33 cellular contexts compared by ENCODE assay signal in the genomic region with DNA sequence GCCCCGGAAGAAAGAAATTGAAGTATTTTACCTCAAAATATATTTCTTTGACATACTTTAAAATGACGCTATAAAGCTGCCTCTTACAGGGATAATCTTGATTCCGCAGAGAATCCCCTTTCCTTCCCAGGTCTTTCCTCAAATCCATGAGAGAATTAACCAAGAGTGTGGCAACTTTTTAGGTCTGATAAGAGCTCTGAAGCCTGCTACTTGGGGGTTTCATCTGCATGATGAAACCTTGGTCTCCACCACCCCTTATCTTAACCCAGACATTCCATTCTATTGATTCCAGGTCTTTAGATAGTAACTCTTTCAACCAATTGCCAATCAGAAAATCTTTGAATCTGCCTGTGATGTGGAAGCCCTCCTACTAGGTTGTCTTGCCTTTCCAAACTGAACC.
"Had no signal": no experiment of that assay in that cellular context is flagged by ENCODE, and none has a peak within 500 bp of the region (broad histone marks: within the 10 kb centered on the region; RNA-seq: fewer than 3 reads in every experiment).

No MANE protein-coding gene starts in this region.

- H3K9me3 Mint-ChIP-seq: activated B cell treated with CpG ODN at 0.5 μM for 24 hours; activated CD8-positive, alpha-beta T cell treated with anti-CD3 and anti-CD28 coated beads for 36 hours; activated naive CD4-positive, alpha-beta T cell treated with anti-CD3 and anti-CD28 coated beads for 36 hours; activated naive CD4-positive, alpha-beta T cell treated with anti-CD3 and anti-CD28 coated beads, Interleukin-2, amount 50 U/mL, for 24 hours; activated naive CD8-positive, alpha-beta T cell treated with anti-CD3 and anti-CD28 coated beads for 36 hours; activated naive CD8-positive, alpha-beta T cell treated with anti-CD3 and anti-CD28 coated beads, Interleukin-2, amount 50 U/mL, for 24 hours; activated T-cell treated with anti-CD3 and anti-CD28 coated beads, Interleukin-2, amount 50 U/mL, for 4 hours; activated T-helper 17 cell treated with anti-CD3 and anti-CD28 coated beads, Interleukin-2, amount 50 U/mL, for 72 hours; T-helper 2 cell treated with Interferon-gamma antibody and Interleukin-4, amounts not matched to agents 5 μg/mL and 100 μg/mL, for 36 hours had no signal

- H3K4me3 Mint-ChIP-seq: activated B cell treated with CpG ODN at 0.5 μM for 24 hours; activated CD8-positive, alpha-beta T cell treated with anti-CD3 and anti-CD28 coated beads for 36 hours; activated naive CD4-positive, alpha-beta T cell treated with anti-CD3 and anti-CD28 coated beads for 36 hours; activated naive CD4-positive, alpha-beta T cell treated with anti-CD3 and anti-CD28 coated beads, Interleukin-2, amount 50 U/mL, for 24 hours; activated naive CD8-positive, alpha-beta T cell treated with anti-CD3 and anti-CD28 coated beads for 36 hours; activated naive CD8-positive, alpha-beta T cell treated with anti-CD3 and anti-CD28 coated beads, Interleukin-2, amount 50 U/mL, for 24 hours; activated T-cell treated with anti-CD3 and anti-CD28 coated beads, Interleukin-2, amount 50 U/mL, for 4 hours; activated T-helper 17 cell treated with anti-CD3 and anti-CD28 coated beads, Interleukin-2, amount 50 U/mL, for 72 hours; brain; T-helper 17 cell; T-helper 2 cell treated with Interferon-gamma antibody and Interleukin-4, amounts not matched to agents 5 μg/mL and 100 μg/mL, for 36 hours had no signal

- H3K27me3 Mint-ChIP-seq: activated naive CD8-positive, alpha-beta T cell treated with anti-CD3 and anti-CD28 coated beads for 36 hours; activated T-helper 17 cell treated with anti-CD3 and anti-CD28 coated beads, Interleukin-2, amount 50 U/mL, for 72 hours had no signal

- H3K27ac ChIP-seq: adrenal gland, ascending aorta, breast epithelium, cardiac muscle cell, colonic mucosa, epithelial cell of prostate, esophagus squamous epithelium, gastroesophageal sphincter, heart right ventricle, WERI-Rb-1 had no signal

- H3K9me3 ChIP-seq: adrenal gland, ascending aorta, breast epithelium, colonic mucosa, esophagus squamous epithelium, gastroesophageal sphincter had no signal

- H3K36me3 Mint-ChIP-seq: activated naive CD4-positive, alpha-beta T cell treated with anti-CD3 and anti-CD28 coated beads, Interleukin-2, amount 50 U/mL, for 24 hours; activated naive CD8-positive, alpha-beta T cell treated with anti-CD3 and anti-CD28 coated beads for 36 hours; brain had no signal

- H3K4me1 ChIP-seq: adrenal gland, ascending aorta, breast epithelium, colonic mucosa, esophagus squamous epithelium, gastroesophageal sphincter, heart right ventricle had no signal

- H3K4me1 Mint-ChIP-seq: activated B cell treated with CpG ODN at 0.5 μM for 24 hours; activated naive CD4-positive, alpha-beta T cell treated with anti-CD3 and anti-CD28 coated beads, Interleukin-2, amount 50 U/mL, for 24 hours; activated naive CD8-positive, alpha-beta T cell treated with anti-CD3 and anti-CD28 coated beads for 36 hours; activated naive CD8-positive, alpha-beta T cell treated with anti-CD3 and anti-CD28 coated beads, Interleukin-2, amount 50 U/mL, for 24 hours; activated T-helper 17 cell treated with anti-CD3 and anti-CD28 coated beads, Interleukin-2, amount 50 U/mL, for 72 hours; brain; T-helper 17 cell had no signal

- H3K27me3 ChIP-seq: adrenal gland, ascending aorta, breast epithelium, cardiac muscle cell, colonic mucosa, esophagus squamous epithelium had no signal

- ATAC-seq: activated CD4-positive, CD25-positive, alpha-beta regulatory T cell treated with anti-CD3 and anti-CD28 coated beads, Interleukin-2, amount 50 U/mL, for 24 hours; activated CD8-positive, alpha-beta T cell treated with anti-CD3 and anti-CD28 coated beads for 36 hours; activated naive CD8-positive, alpha-beta T cell treated with anti-CD3 and anti-CD28 coated beads, Interleukin-2, amount 50 U/mL, for 24 hours; activated T-cell treated with anti-CD3 and anti-CD28 coated beads, Interleukin-2, amount 50 U/mL, for 4 hours; activated T-helper 17 cell treated with anti-CD3 and anti-CD28 coated beads, Interleukin-2, amount 50 U/mL, for 72 hours; gastroesophageal sphincter; heart right ventricle; T-helper 17 cell had no signal

- H3K4me3 ChIP-seq: adrenal gland, ascending aorta, breast epithelium, cardiac muscle cell, colonic mucosa, esophagus squamous epithelium, gastroesophageal sphincter, heart right ventricle had no signal

- H3K27ac Mint-ChIP-seq: activated B cell treated with CpG ODN at 0.5 μM for 24 hours; activated CD8-positive, alpha-beta T cell treated with anti-CD3 and anti-CD28 coated beads for 36 hours; activated naive CD4-positive, alpha-beta T cell treated with anti-CD3 and anti-CD28 coated beads for 36 hours; activated naive CD4-positive, alpha-beta T cell treated with anti-CD3 and anti-CD28 coated beads, Interleukin-2, amount 50 U/mL, for 24 hours; activated naive CD8-positive, alpha-beta T cell treated with anti-CD3 and anti-CD28 coated beads for 36 hours; activated naive CD8-positive, alpha-beta T cell treated with anti-CD3 and anti-CD28 coated beads, Interleukin-2, amount 50 U/mL, for 24 hours; activated T-helper 17 cell treated with anti-CD3 and anti-CD28 coated beads, Interleukin-2, amount 50 U/mL, for 72 hours; brain; T-helper 17 cell; T-helper 2 cell treated with Interferon-gamma antibody and Interleukin-4, amounts not matched to agents 5 μg/mL and 100 μg/mL, for 36 hours had no signal

- H3K36me3 ChIP-seq: adrenal gland, ascending aorta, breast epithelium, cardiac muscle cell, colonic mucosa, esophagus squamous epithelium, gastroesophageal sphincter, heart right ventricle, WERI-Rb-1 had no signal

- DNase-seq: activated B cell treated with CpG ODN at 0.5 μM for 24 hours; activated CD4-positive, alpha-beta T cell treated with anti-CD3 and anti-CD28 coated beads for 48 hours; activated CD4-positive, alpha-beta T cell treated with anti-CD3 and anti-CD28 coated beads, Interleukin-2, amount 50 U/mL, for 1 hour; activated CD4-positive, alpha-beta T cell treated with anti-CD3 and anti-CD28 coated beads, Interleukin-2, amount 50 U/mL, for 48 hours; activated CD8-positive, alpha-beta memory T cell treated with anti-CD3 and anti-CD28 coated beads for 24 hours; activated CD8-positive, alpha-beta T cell treated with anti-CD3 and anti-CD28 coated beads for 36 hours; activated effector memory CD4-positive, alpha-beta T cell treated with Interleukin-2 at 50 U/mL for 16 hours; activated gamma-delta T cell treated with Interleukin-2 at 50 U/mL for 16 hours; activated naive CD4-positive, alpha-beta T cell treated with anti-CD3 and anti-CD28 coated beads for 36 hours; activated naive CD8-positive, alpha-beta T cell treated with anti-CD3 and anti-CD28 coated beads for 36 hours; activated naive CD8-positive, alpha-beta T cell treated with anti-CD3 and anti-CD28 coated beads, Interleukin-2, amount 50 U/mL, for 24 hours; activated T-cell treated with anti-CD3 and anti-CD28 coated beads, Interleukin-2, amount 50 U/mL, for 4 hours; adrenal gland; central memory CD4-positive, alpha-beta T cell; cerebellar nuclear complex; colonic mucosa; effector CD8-positive, alpha-beta T cell; esophagus squamous epithelium; foreskin melanocyte; heart right ventricle; T-helper 17 cell; T1000; WERI-Rb-1 had no signal
